In the genomic region with DNA sequence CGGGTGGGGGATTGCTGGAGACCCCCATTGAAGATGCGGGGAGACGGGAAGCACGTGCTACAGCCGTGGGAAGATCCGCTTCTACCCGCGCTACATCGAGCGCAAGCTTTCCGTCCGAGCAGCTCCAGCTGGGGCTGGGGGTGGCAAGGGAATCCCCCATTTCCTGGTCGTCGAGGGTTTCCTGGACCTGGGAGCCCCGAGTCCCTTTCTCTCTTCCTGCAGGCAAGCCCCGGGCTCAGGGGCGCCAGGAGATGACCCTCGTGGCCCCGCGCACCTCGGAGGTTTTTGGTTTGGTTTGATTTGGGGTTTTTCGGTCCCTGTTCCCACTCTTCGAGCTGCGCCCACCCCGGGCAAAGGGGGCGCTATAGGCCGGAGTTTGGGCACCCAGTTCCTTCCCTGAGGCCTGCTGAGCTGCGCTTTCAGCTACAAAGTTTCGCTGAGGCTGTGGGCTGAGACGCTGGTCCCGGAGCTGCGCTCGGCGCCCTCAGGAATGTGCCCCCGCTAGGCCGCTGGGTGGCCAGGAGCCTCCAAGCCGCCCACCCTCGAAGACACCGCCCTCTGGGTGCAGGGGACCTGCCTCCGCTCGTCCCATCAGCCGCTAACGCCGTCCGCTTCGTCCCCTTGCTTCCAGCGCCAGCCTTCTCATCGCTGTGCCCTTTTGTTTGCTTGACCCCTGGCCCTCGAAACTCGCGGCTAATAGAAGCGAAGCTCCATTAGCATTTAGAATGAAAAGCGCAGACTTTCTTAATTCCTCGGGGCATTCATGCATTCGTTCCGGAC, we compare ENCODE assay signal across 1 cellular context.
A peak's percentile ranks its signal among the peaks of the same experiment; 100 is the strongest.
TF ChIP-seq lines count a peak whose summit lies in the region.

No MANE protein-coding gene starts in this region.

TF ChIP-seq in K562, 482 proteins besides CTCF, POLR2A, EP300 and RAD21 (continued from another document):
- no peak for TF ChIP-seq ZNF408 (CRISPR knock-in tag; IDR thresholded peaks at IDR 0.05; ENCODE audit: low read depth)
- TF ChIP-seq, protein P1, sequence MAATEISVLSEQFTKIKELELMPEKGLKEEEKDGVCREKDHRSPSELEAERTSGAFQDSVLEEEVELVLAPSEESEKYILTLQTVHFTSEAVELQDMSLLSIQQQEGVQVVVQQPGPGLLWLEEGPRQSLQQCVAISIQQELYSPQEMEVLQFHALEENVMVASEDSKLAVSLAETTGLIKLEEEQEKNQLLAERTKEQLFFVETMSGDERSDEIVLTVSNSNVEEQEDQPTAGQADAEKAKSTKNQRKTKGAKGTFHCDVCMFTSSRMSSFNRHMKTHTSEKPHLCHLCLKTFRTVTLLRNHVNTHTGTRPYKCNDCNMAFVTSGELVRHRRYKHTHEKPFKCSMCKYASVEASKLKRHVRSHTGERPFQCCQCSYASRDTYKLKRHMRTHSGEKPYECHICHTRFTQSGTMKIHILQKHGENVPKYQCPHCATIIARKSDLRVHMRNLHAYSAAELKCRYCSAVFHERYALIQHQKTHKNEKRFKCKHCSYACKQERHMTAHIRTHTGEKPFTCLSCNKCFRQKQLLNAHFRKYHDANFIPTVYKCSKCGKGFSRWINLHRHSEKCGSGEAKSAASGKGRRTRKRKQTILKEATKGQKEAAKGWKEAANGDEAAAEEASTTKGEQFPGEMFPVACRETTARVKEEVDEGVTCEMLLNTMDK (IDR thresholded peaks at IDR 0.05; ENCODE audit: borderline replicate concordance, insufficient read depth, low read depth, low read length, poor library complexity, severe bottlenecking): peak; percentile 45
- TF ChIP-seq, protein P2, sequence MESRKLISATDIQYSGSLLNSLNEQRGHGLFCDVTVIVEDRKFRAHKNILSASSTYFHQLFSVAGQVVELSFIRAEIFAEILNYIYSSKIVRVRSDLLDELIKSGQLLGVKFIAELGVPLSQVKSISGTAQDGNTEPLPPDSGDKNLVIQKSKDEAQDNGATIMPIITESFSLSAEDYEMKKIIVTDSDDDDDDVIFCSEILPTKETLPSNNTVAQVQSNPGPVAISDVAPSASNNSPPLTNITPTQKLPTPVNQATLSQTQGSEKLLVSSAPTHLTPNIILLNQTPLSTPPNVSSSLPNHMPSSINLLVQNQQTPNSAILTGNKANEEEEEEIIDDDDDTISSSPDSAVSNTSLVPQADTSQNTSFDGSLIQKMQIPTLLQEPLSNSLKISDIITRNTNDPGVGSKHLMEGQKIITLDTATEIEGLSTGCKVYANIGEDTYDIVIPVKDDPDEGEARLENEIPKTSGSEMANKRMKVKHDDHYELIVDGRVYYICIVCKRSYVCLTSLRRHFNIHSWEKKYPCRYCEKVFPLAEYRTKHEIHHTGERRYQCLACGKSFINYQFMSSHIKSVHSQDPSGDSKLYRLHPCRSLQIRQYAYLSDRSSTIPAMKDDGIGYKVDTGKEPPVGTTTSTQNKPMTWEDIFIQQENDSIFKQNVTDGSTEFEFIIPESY (CRISPR knock-in tag; IDR thresholded peaks at IDR 0.05): peak; percentile 86
TF ChIP-seq in K562: peak in this region for 2.
